Comparison of ENCODE assay signal across 16 cellular contexts in the genomic region with DNA sequence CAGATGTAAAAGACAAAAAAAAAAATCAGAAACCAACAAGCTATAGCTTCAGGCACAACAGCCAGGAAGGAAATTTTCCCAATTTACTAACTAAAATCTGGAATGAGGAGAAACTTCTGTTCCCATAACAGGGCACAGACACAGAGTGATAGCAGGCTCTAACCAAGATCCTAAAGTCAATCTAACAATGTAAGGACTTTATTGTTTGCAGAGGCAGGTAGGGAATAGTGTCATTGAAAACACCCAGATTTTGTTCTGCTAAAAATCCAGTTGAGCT.
DNase-seq lines count a peak whose midpoint lies in the region; ATAC-seq, FAIRE-seq and TF ChIP-seq lines count a peak whose summit lies in the region.
"Had no signal": no experiment of that assay in that cellular context is flagged by ENCODE, and none has a peak within 500 bp of the region (broad histone marks: within the 10 kb centered on the region; RNA-seq: fewer than 3 reads in every experiment).

No MANE protein-coding gene starts in this region.

- ATAC-seq in SK-N-SH treated with all-trans-retinoic acid at 6 μM for 48 hours = no peak; the same call in 2 of the 3 replicates
- ATAC-seq: CD8-positive, alpha-beta T cell had no signal

- intact Hi-C loops in kidney (cut with DNase I) = no loop called here

- TF ChIP-seq CTCF in SK-N-SH (IDR thresholded peaks at IDR 0.05) (no peak), kidney (IDR thresholded peaks at IDR 0.05; ENCODE audit: borderline replicate concordance, extremely low read depth, insufficient read depth) (no peak)

- peak in 1 of 2 experiments; percentile 52; a peak in 1 of 4 replicates for TF ChIP-seq EP300 in SK-N-SH (IDR thresholded peaks at IDR 0.05; ENCODE audit: borderline replicate concordance in 1 of 2, low read depth in 1 of 2, low read length in 1 of 2)

- no peaks in the 10 kb centered on the region for H3K27me3 ChIP-seq in SK-N-SH (ENCODE audit: insufficient read depth)
- no peaks in the 10 kb centered on the region for H3K27me3 ChIP-seq in mucosa of rectum (ENCODE audit: control insufficient read depth in 2 of 2, insufficient read depth in 2 of 2, low read length in 2 of 2)
- H3K27me3 ChIP-seq: BLaER1 treated with 17β-estradiol and CSF1 and Interleukin-3, amounts not matched to agents 10 nM and 100 nM had no signal

- no peak overlapping the region for H2AFZ ChIP-seq in SK-N-SH (ENCODE audit: low read depth)

- no peaks in the 10 kb centered on the region for H3F3A ChIP-seq in SK-N-SH (replicated peaks; ENCODE audit: insufficient read depth)

- peak; percentile 41 for TF ChIP-seq RAD21 in SK-N-SH (IDR thresholded peaks at IDR 0.05; ENCODE audit: low read length)

- no peak for FAIRE-seq in kidney (lab: Jason Lieb, UNC)
- FAIRE-seq: GM19239, H1, HTR-8/SVneo had no signal

- no peaks in the 10 kb centered on the region for H3K9me2 ChIP-seq in SK-N-SH

- no peak overlapping the region for H3K4me2 ChIP-seq in SK-N-SH
- H3K4me2 ChIP-seq: BLaER1 treated with 17β-estradiol and CSF1 and Interleukin-3, amounts not matched to agents 10 nM and 100 nM had no signal

- CTCF ChIA-PET in SK-N-SH (lab: Yijun Ruan, JAX) = interaction anchor here (0.9 to 1.9 kb wide), 3 partner anchors 166 to 408 kb away, joined by 4 to 5 read pairs (median 4); no protein-coding TSS in a partner anchor

- peak; percentile 4 for DNase-seq in SK-N-SH
- no peak for DNase-seq in kidney
- no peak for DNase-seq in NCI-H510A (lab: John Stamatoyannopoulos, UW)
- DNase-seq in T-helper 9 cell = no peak
- no peak for DNase-seq in NCI-H774 (lab: John Stamatoyannopoulos, UW)
- DNase-seq: Calu3; CD8-positive, alpha-beta T cell; DMS79 treated with DMSO at 0.1 percent for 48 hours; GF-D8; H9 had no signal

- H3K9me3 ChIP-seq in SK-N-SH (no peaks in the 10 kb centered on the region), kidney (ENCODE audit: control insufficient read depth in 1 of 2, low read length in 2 of 2) (no peaks in the 10 kb centered on the region), mucosa of rectum (ENCODE audit: control insufficient read depth in 2 of 2, low read length in 2 of 2) (no peaks in the 10 kb centered on the region)
- H3K9me3 ChIP-seq: BLaER1 treated with 17β-estradiol and CSF1 and Interleukin-3, amounts not matched to agents 10 nM and 100 nM had no signal

- POLR2A ChIA-PET in SK-N-SH (lab: Yijun Ruan, JAX) = interaction anchor here (1.6 kb wide), 1 partner anchor 166 kb away, joined by 5 read pairs; no protein-coding TSS in a partner anchor

- H3K4me1 ChIP-seq in SK-N-SH (ENCODE audit: control insufficient read depth in 1 of 2, insufficient read depth in 2 of 2, low read depth in 1 of 2, low read length in 1 of 2) (peaks cover 0 to 16% of the 10 kb centered on the region in 2 experiments; a peak in 2 of 4 replicates), kidney (ENCODE audit: control insufficient read depth in 1 of 2, insufficient read depth in 1 of 2, low read depth in 1 of 2, low read length in 2 of 2) (peaks cover 3 to 8% of the 10 kb centered on the region in 2 donors), mucosa of rectum (ENCODE audit: control insufficient read depth in 2 of 2, insufficient read depth in 2 of 2, low read length in 2 of 2) (peaks cover 0 to 2% of the 10 kb centered on the region in 2 donors)
- H3K4me1 ChIP-seq: BLaER1 treated with 17β-estradiol and CSF1 and Interleukin-3, amounts not matched to agents 10 nM and 100 nM had no signal

- H3K79me2 ChIP-seq in SK-N-SH (ENCODE audit: insufficient read depth) = no peaks in the 10 kb centered on the region

- no peaks in the 10 kb centered on the region for H4K20me1 ChIP-seq in SK-N-SH (ENCODE audit: insufficient read depth)
- H4K20me1 ChIP-seq: BLaER1 treated with 17β-estradiol and CSF1 and Interleukin-3, amounts not matched to agents 10 nM and 100 nM had no signal

- no peak overlapping the region for H3K9ac ChIP-seq in SK-N-SH
- no peak overlapping the region for H3K9ac ChIP-seq in kidney (ENCODE audit: low read length in 2 of 2)
- no peak overlapping the region for H3K9ac ChIP-seq in mucosa of rectum (ENCODE audit: low read depth in 1 of 2, low read length in 2 of 2)
- H3K9ac ChIP-seq: BLaER1 treated with 17β-estradiol and CSF1 and Interleukin-3, amounts not matched to agents 10 nM and 100 nM had no signal

- H3K36me3 ChIP-seq in SK-N-SH (replicated peaks in 1 of 2; ENCODE audit: control insufficient read depth in 1 of 2, insufficient read depth in 2 of 2, low read length in 1 of 2) (no peaks in the 10 kb centered on the region), kidney (ENCODE audit: control insufficient read depth in 1 of 2, insufficient read depth in 2 of 2, low read length in 2 of 2) (no peaks in the 10 kb centered on the region), mucosa of rectum (ENCODE audit: control insufficient read depth in 2 of 2, insufficient read depth in 2 of 2, low read length in 2 of 2) (no peaks in the 10 kb centered on the region)
- H3K36me3 ChIP-seq: BLaER1 treated with 17β-estradiol and CSF1 and Interleukin-3, amounts not matched to agents 10 nM and 100 nM had no signal

- no peak overlapping the region for H3K4me3 ChIP-seq in SK-N-SH (ENCODE audit: low read depth in 2 of 2, low read length in 1 of 2)
- H3K4me3 ChIP-seq in kidney (ENCODE audit: low read length in 2 of 2) = no peak overlapping the region
- no peak overlapping the region for H3K4me3 ChIP-seq in mucosa of rectum (ENCODE audit: low read length in 2 of 2)
- H3K4me3 ChIP-seq: BLaER1 treated with 17β-estradiol and CSF1 and Interleukin-3, amounts not matched to agents 10 nM and 100 nM had no signal

- H3K27ac ChIP-seq in SK-N-SH (ENCODE audit: low read depth in 2 of 2, low read length in 1 of 2) = peak overlapping the region in 1 of 2 experiments; percentile 92; a peak in 2 of 4 replicates
- H3K27ac ChIP-seq in kidney (ENCODE audit: low read depth in 2 of 2, low read length in 2 of 2) = peak overlapping the region; percentile 26 to 75
- peak overlapping the region; percentile 20 to 22 for H3K27ac ChIP-seq in mucosa of rectum (ENCODE audit: low read depth in 2 of 2, low read length in 2 of 2)
- H3K27ac ChIP-seq: BLaER1 treated with 17β-estradiol and CSF1 and Interleukin-3, amounts not matched to agents 10 nM and 100 nM had no signal

TF ChIP-seq in SK-N-SH, 30 proteins besides CTCF, POLR2A, EP300 and RAD21:
- TF ChIP-seq, protein P1, sequence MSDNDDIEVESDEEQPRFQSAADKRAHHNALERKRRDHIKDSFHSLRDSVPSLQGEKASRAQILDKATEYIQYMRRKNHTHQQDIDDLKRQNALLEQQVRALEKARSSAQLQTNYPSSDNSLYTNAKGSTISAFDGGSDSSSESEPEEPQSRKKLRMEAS (IDR thresholded peaks at IDR 0.05; ENCODE audit: low read depth) = no peak
- 0 out of 2 replicates have a peak, but pooled peaks have one; percentile 9 for TF ChIP-seq RFX5 (IDR thresholded peaks at IDR 0.05; ENCODE audit: low read length)
- TF ChIP-seq SMC3 (IDR thresholded peaks at IDR 0.05; ENCODE audit: low read depth, low read length) = peak; percentile 5; the same call in 1 of the 2 replicates
- 0 out of 2 replicates have a peak, but pooled peaks have one; percentile 12 for TF ChIP-seq MXI1 (IDR thresholded peaks at IDR 0.05; ENCODE audit: low read depth, low read length)

TF ChIP-seq in SK-N-SH treated with all-trans-retinoic acid at 6 μM for 48 hours, 23 proteins besides CTCF, POLR2A, EP300 and RAD21:
- no peak for TF ChIP-seq BACH2 (CRISPR knock-in tag; IDR thresholded peaks at IDR 0.05; ENCODE audit: borderline replicate concordance)
- no peak for TF ChIP-seq ZFP3 (CRISPR knock-in tag; IDR thresholded peaks at IDR 0.05)
- TF ChIP-seq ZFP30 (CRISPR knock-in tag; IDR thresholded peaks at IDR 0.05) = no peak
- TF ChIP-seq ZNF70 (CRISPR knock-in tag; IDR thresholded peaks at IDR 0.05) = no peak
- TF ChIP-seq PPARA (CRISPR knock-in tag; IDR thresholded peaks at IDR 0.05; ENCODE audit: borderline replicate concordance) = no peak
- no peak for TF ChIP-seq ARNTL (CRISPR knock-in tag; IDR thresholded peaks at IDR 0.05; ENCODE audit: borderline replicate concordance, low read depth)
- no peak for TF ChIP-seq ISL1 (CRISPR knock-in tag; IDR thresholded peaks at IDR 0.05)
- TF ChIP-seq ZNF8 (CRISPR knock-in tag; IDR thresholded peaks at IDR 0.05) = no peak
- no peak for TF ChIP-seq PATZ1 (CRISPR knock-in tag; IDR thresholded peaks at IDR 0.05; ENCODE audit: borderline replicate concordance)
- no peak for TF ChIP-seq TCF4 (CRISPR knock-in tag; IDR thresholded peaks at IDR 0.05; ENCODE audit: borderline replicate concordance)
- TF ChIP-seq ZNF565 (CRISPR knock-in tag; conservative IDR thresholded peaks at IDR 0.05; ENCODE audit: low read depth) = no peak
- no peak for TF ChIP-seq RARB (CRISPR knock-in tag; IDR thresholded peaks at IDR 0.05)
- TF ChIP-seq TOX (CRISPR knock-in tag; IDR thresholded peaks at IDR 0.05; ENCODE audit: borderline replicate concordance) = no peak
